In the genomic region with DNA sequence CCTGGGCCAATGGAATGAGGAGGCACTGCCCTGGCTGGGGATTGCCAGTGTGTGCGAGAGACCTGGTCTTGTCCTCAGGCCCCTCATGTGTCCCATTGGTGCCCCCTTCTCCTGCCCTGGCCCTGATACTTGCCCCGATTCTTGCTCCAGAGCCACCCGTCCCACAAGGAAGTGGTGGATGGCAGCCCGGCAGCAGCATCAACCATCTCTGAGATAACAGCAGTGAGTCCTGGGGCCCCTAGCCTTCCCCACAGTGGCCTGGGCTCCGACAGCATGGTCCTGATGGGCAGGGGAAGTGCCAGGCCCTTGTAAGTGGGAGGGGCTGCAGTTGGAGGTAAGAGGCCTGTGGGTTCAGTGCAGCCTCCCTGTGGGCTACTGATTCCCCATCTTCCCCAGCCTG, we compare ENCODE assay signal across 35 cellular contexts. TPM values are rescaled to one million over a fixed set of nuclear protein-coding genes. Genes with fewer than 3 reads are reported as not detected.
DNase-seq lines count a peak whose midpoint lies in the region; ATAC-seq, FAIRE-seq and TF ChIP-seq lines count a peak whose summit lies in the region.
"Had no signal": no experiment of that assay in that cellular context is flagged by ENCODE, and none has a peak within 500 bp of the region (broad histone marks: within the 10 kb centered on the region; RNA-seq: fewer than 3 reads in every experiment).

No MANE protein-coding gene starts in this region.

- H3K36me3 Mint-ChIP-seq in stimulated activated effector memory CD8-positive, alpha-beta T cell treated with anti-CD3 and anti-CD28 coated beads, Interleukin-12 subunit alpha, Interleukin-12 subunit beta, amount 100 ng/mL, for 72 hours, result peaks cover 44% of the 10 kb centered on the region
- H3K36me3 Mint-ChIP-seq in osteocyte (ENCODE audit: unreplicated experiment), result no peaks in the 10 kb centered on the region
- H3K36me3 Mint-ChIP-seq: activated naive CD4-positive, alpha-beta T cell treated with anti-CD3 and anti-CD28 coated beads, Interleukin-2, amount 50 U/mL, for 72 hours; natural killer cell had no signal

- intact Hi-C loops in left ventricle myocardium inferior (cut with micrococcal nuclease), result no loop called here
- intact Hi-C loops in cardiac septum (cut with DNase I), result loop anchor here (10.0 kb wide), 1 partner anchor 469 kb away; no protein-coding TSS in a partner anchor
- intact Hi-C loops in kidney (cut with DNase I), result no loop called here

- no peak for FAIRE-seq in kidney (lab: Jason Lieb, UNC)
- FAIRE-seq: bronchial epithelial cell, RCC 7860 had no signal

- H3K36me3 ChIP-seq in left ventricle myocardium inferior (peaks cover 38% of the 10 kb centered on the region), kidney (ENCODE audit: control insufficient read depth in 1 of 2, insufficient read depth in 2 of 2, low read length in 2 of 2) (peaks cover 3 to 15% of the 10 kb centered on the region in 2 donors)
- H3K36me3 ChIP-seq: SJSA1 had no signal

- H3K4me1 ChIP-seq in left ventricle myocardium inferior, result peaks cover 30% of the 10 kb centered on the region
- H3K4me1 ChIP-seq in kidney (ENCODE audit: control insufficient read depth in 1 of 2, insufficient read depth in 1 of 2, low read depth in 1 of 2, low read length in 2 of 2), result peaks cover 0 to 8% of the 10 kb centered on the region in 2 donors

- no peaks in the 10 kb centered on the region for H3K27me3 ChIP-seq in left ventricle myocardium inferior (ENCODE audit: low read depth)
- H3K27me3 ChIP-seq: colonic mucosa, SJSA1 had no signal

- no peaks in the 10 kb centered on the region for H3K27me3 Mint-ChIP-seq in osteocyte (ENCODE audit: unreplicated experiment)
- H3K27me3 Mint-ChIP-seq: activated CD4-positive, alpha-beta T cell treated with anti-CD3 and anti-CD28 coated beads, Interleukin-2, amount 10 ng/mL, durations not matched to agents 24 days and 14 days; CD4-positive, CD25-positive, alpha-beta regulatory T cell; stimulated activated naive CD8-positive, alpha-beta T cell treated with anti-CD3 and anti-CD28 coated beads, Interleukin-15, amount 100 ng/mL, for 72 hours had no signal

- TF ChIP-seq CTCF in left ventricle myocardium inferior (IDR thresholded peaks at IDR 0.05; ENCODE audit: borderline replicate concordance) (no peak), kidney (IDR thresholded peaks at IDR 0.05; ENCODE audit: borderline replicate concordance, extremely low read depth, insufficient read depth) (no peak), osteocyte (IDR thresholded peaks at IDR 0.05) (no peak)

- no peak overlapping the region for H3K4me3 Mint-ChIP-seq in stimulated activated effector memory CD8-positive, alpha-beta T cell treated with anti-CD3 and anti-CD28 coated beads, Interleukin-12 subunit alpha, Interleukin-12 subunit beta, amount 100 ng/mL, for 72 hours
- no peak overlapping the region for H3K4me3 Mint-ChIP-seq in osteocyte (ENCODE audit: unreplicated experiment)
- H3K4me3 Mint-ChIP-seq: activated CD4-positive, alpha-beta T cell treated with anti-CD3 and anti-CD28 coated beads, Interleukin-2, amount 10 ng/mL, durations not matched to agents 24 days and 14 days; CD4-positive, CD25-positive, alpha-beta regulatory T cell; GM23338; natural killer cell; stimulated activated naive CD8-positive, alpha-beta T cell treated with anti-CD3 and anti-CD28 coated beads, Interleukin-15, amount 100 ng/mL, for 72 hours; WTC11 had no signal

- no peaks in the 10 kb centered on the region for H3K9me3 Mint-ChIP-seq in stimulated activated effector memory CD8-positive, alpha-beta T cell treated with anti-CD3 and anti-CD28 coated beads, Interleukin-12 subunit alpha, Interleukin-12 subunit beta, amount 100 ng/mL, for 72 hours
- no peaks in the 10 kb centered on the region for H3K9me3 Mint-ChIP-seq in osteocyte (ENCODE audit: unreplicated experiment)
- H3K9me3 Mint-ChIP-seq: activated CD4-positive, alpha-beta T cell treated with anti-CD3 and anti-CD28 coated beads, Interleukin-2, amount 10 ng/mL, durations not matched to agents 24 days and 14 days; activated naive CD4-positive, alpha-beta T cell treated with anti-CD3 and anti-CD28 coated beads, Interleukin-2, amount 50 U/mL, for 72 hours; GM23338; natural killer cell; stimulated activated naive CD8-positive, alpha-beta T cell treated with anti-CD3 and anti-CD28 coated beads, Interleukin-15, amount 100 ng/mL, for 72 hours; WTC11 had no signal

- no peak for DNase-seq in left ventricle myocardium inferior
- DNase-seq in cardiac septum (ENCODE audit: low spot score), result no peak
- DNase-seq in kidney, result peak; percentile 75
- DNase-seq in stimulated activated effector memory CD8-positive, alpha-beta T cell treated with anti-CD3 and anti-CD28 coated beads, Interleukin-12 subunit alpha, Interleukin-12 subunit beta, amount 100 ng/mL, for 72 hours (ENCODE audit: low spot score in 2 of 2), result no peak
- DNase-seq in Kasumi-1 (lab: John Stamatoyannopoulos, UW), result no peak
- DNase-seq in osteocyte (ENCODE audit: extremely low spot score, unreplicated experiment), result no peak
- DNase-seq in SHP77 (lab: John Stamatoyannopoulos, UW), result no peak
- DNase-seq: activated CD4-positive, alpha-beta T cell treated with anti-CD3 and anti-CD28 coated beads, Interleukin-2, amount 10 ng/mL, durations not matched to agents 24 days and 14 days; activated CD8-positive, alpha-beta memory T cell treated with anti-CD3 and anti-CD28 coated beads for 24 hours; activated T-cell treated with anti-CD3 and anti-CD28 coated beads for 4 hours; AML-193; amygdala; CD4-positive, CD25-positive, alpha-beta regulatory T cell; effector CD8-positive, alpha-beta T cell; IMR-90; natural killer cell; NCI-H1436 treated with DMSO at 0.1 percent for 48 hours; NCI-H226; NCI-H69; occipital lobe; stimulated activated naive CD8-positive, alpha-beta T cell treated with anti-CD3 and anti-CD28 coated beads, Interleukin-15, amount 100 ng/mL, for 72 hours; T1000 had no signal

- H3K4me3 ChIP-seq in left ventricle myocardium inferior, result no peak overlapping the region
- H3K4me3 ChIP-seq in kidney (ENCODE audit: low read length in 2 of 2), result no peak overlapping the region
- H3K4me3 ChIP-seq: colonic mucosa, GM23338, lung, SJSA1, skin epidermis had no signal

- H3K27ac Mint-ChIP-seq in stimulated activated effector memory CD8-positive, alpha-beta T cell treated with anti-CD3 and anti-CD28 coated beads, Interleukin-12 subunit alpha, Interleukin-12 subunit beta, amount 100 ng/mL, for 72 hours, result peak overlapping the region; percentile 88
- H3K27ac Mint-ChIP-seq in osteocyte (ENCODE audit: unreplicated experiment), result no peak overlapping the region
- H3K27ac Mint-ChIP-seq: activated CD4-positive, alpha-beta T cell treated with anti-CD3 and anti-CD28 coated beads, Interleukin-2, amount 10 ng/mL, durations not matched to agents 24 days and 14 days; activated naive CD4-positive, alpha-beta T cell treated with anti-CD3 and anti-CD28 coated beads, Interleukin-2, amount 50 U/mL, for 72 hours; CD4-positive, CD25-positive, alpha-beta regulatory T cell; GM23338; WTC11 had no signal

- peak overlapping the region; percentile 71 for H3K27ac ChIP-seq in left ventricle myocardium inferior (replicated peaks)
- no peak overlapping the region for H3K27ac ChIP-seq in kidney (ENCODE audit: low read depth in 2 of 2, low read length in 2 of 2)
- H3K27ac ChIP-seq: SJSA1 had no signal

- no peak for ATAC-seq in stimulated activated effector memory CD8-positive, alpha-beta T cell treated with anti-CD3 and anti-CD28 coated beads, Interleukin-12 subunit alpha, Interleukin-12 subunit beta, amount 100 ng/mL, for 72 hours
- ATAC-seq in GM21825 (IDR thresholded peaks at IDR 0.05; ENCODE audit: unreplicated experiment), result no peak
- ATAC-seq: activated naive CD4-positive, alpha-beta T cell treated with anti-CD3 and anti-CD28 coated beads, Interleukin-2, amount 50 U/mL, for 72 hours; GM23338; natural killer cell; stimulated activated naive CD8-positive, alpha-beta T cell treated with anti-CD3 and anti-CD28 coated beads, Interleukin-15, amount 100 ng/mL, for 72 hours; WTC11 had no signal

- H3K9me3 ChIP-seq in left ventricle myocardium inferior (replicated peaks), result no peaks in the 10 kb centered on the region
- no peaks in the 10 kb centered on the region for H3K9me3 ChIP-seq in kidney (ENCODE audit: control insufficient read depth in 1 of 2, low read length in 2 of 2)
- H3K9me3 ChIP-seq: colonic mucosa, SJSA1 had no signal

- peaks cover 41% of the 10 kb centered on the region for H3K4me1 Mint-ChIP-seq in stimulated activated effector memory CD8-positive, alpha-beta T cell treated with anti-CD3 and anti-CD28 coated beads, Interleukin-12 subunit alpha, Interleukin-12 subunit beta, amount 100 ng/mL, for 72 hours
- H3K4me1 Mint-ChIP-seq in osteocyte (ENCODE audit: unreplicated experiment), result peaks cover 2% of the 10 kb centered on the region

- no peak overlapping the region for H3K9ac ChIP-seq in kidney (ENCODE audit: low read length in 2 of 2)

RNA-seq across cellular contexts. Expression of gene VILL, which starts 15.4 kb away (rescaled TPM):
- total RNA-seq in left ventricle myocardium inferior, result 3.6 TPM
- total RNA-seq in cardiac septum, result 2.6 TPM
- total RNA-seq in kidney, result 7.6 TPM
- polyA plus RNA-seq in kidney (ENCODE audit: insufficient read depth, low read depth, low replicate concordance), result 7.4 TPM
- 2.3 and 2.7 TPM in 2 replicates for total RNA-seq in osteocyte

RNA-seq across cellular contexts. Expression of gene PLCD1, which starts 23.4 kb away (rescaled TPM):
- total RNA-seq in left ventricle myocardium inferior (10.3 TPM), cardiac septum (10.1 TPM), kidney (50.0 TPM), osteocyte (21.8 and 22.8 TPM in 2 replicates)
- 39.1 TPM for polyA plus RNA-seq in kidney (ENCODE audit: insufficient read depth, low read depth, low replicate concordance)

RNA-seq across cellular contexts. Expression of gene DLEC1, which starts 33.0 kb away (rescaled TPM):
- total RNA-seq in left ventricle myocardium inferior (0.08 TPM), cardiac septum (0.22 TPM), kidney (3.3 TPM), osteocyte (0.24 and 0.62 TPM in 2 replicates)
- 0.52 TPM for polyA plus RNA-seq in kidney (ENCODE audit: insufficient read depth, low read depth, low replicate concordance)
- total RNA-seq: A673, Daoy, epithelial cell of proximal tubule, IMR-90, SJSA1 had no signal
